Comparison of ENCODE assay signal across 8 cellular contexts in genomic region chr16:67807148-67807682, GRCh38. TPM values are rescaled to one million over a fixed set of nuclear protein-coding genes. Genes with fewer than 3 reads are reported as not detected.
DNase-seq lines count a peak whose midpoint lies in the region; ATAC-seq and TF ChIP-seq lines count a peak whose summit lies in the region.

No MANE protein-coding gene starts in this region.

- H3K27me3 Mint-ChIP-seq in Calu3 (ENCODE audit: unreplicated experiment) = no peaks in the 10 kb centered on the region

- intact Hi-C loops in Calu3 (cut with micrococcal nuclease; ENCODE audit: unreplicated experiment) = loop anchor here (5.0 kb wide), 1 partner anchor 275 kb away; no protein-coding TSS in a partner anchor
- intact Hi-C loops in aorta (cut with DNase I) = loop anchor here in 1 of 2 donors (5.0 kb wide), 1 partner anchor 35 kb away; the partner anchor contains the start of gene THAP11

- H3F3A ChIP-seq in Loucy (ENCODE audit: low read depth) = no peaks in the 10 kb centered on the region

- H3K79me2 ChIP-seq in Loucy (ENCODE audit: insufficient read depth, low read length) = peaks cover 40% of the 10 kb centered on the region

- peaks cover 8% of the 10 kb centered on the region for H3K79me1 ChIP-seq in neuronal stem cell (ENCODE audit: low read depth, low read length)

- peak overlapping the region; percentile 81 for H2BK15ac ChIP-seq in neuronal stem cell (ENCODE audit: low read length)

- no peak for DNase-seq in Calu3
- no peak for DNase-seq in neuronal stem cell (ENCODE audit: low spot score)
- no peak for DNase-seq in NCI-H2171 (lab: John Stamatoyannopoulos, UW)
- no peak for DNase-seq in aorta
- no peak for DNase-seq in NCI-H146 treated with DMSO at 0.1 percent for 48 hours (lab: John Stamatoyannopoulos, UW; ENCODE audit: unreplicated experiment)

- peaks cover 55% of the 10 kb centered on the region for H3K36me3 Mint-ChIP-seq in Calu3 (ENCODE audit: insufficient read depth, unreplicated experiment)

- H2AFZ ChIP-seq in Loucy (ENCODE audit: low read length) (peak overlapping the region; percentile 86), neuronal stem cell (ENCODE audit: low read length) (peak overlapping the region; percentile 96)

- ATAC-seq in aorta (ENCODE audit: low FRiP score) (no peak), GM18907 (IDR thresholded peaks at IDR 0.05; ENCODE audit: unreplicated experiment) (no peak)

- no peaks in the 10 kb centered on the region for H3K9me2 ChIP-seq in Loucy (replicated peaks; ENCODE audit: low read depth, low read length)

- H2AK5ac ChIP-seq in neuronal stem cell (ENCODE audit: low read depth, low read length) = no peak overlapping the region

- peak overlapping the region; percentile 93 for H3K4me3 ChIP-seq in Loucy (ENCODE audit: low read length, poor library complexity, severe bottlenecking)
- H3K4me3 ChIP-seq in ectodermal cell (ENCODE audit: insufficient read depth, low read depth, low read length) = peak overlapping the region; percentile 100
- peak overlapping the region; percentile 81 to 97 for H3K4me3 ChIP-seq in neuronal stem cell (ENCODE audit: low read length in 2 of 2)
- peak overlapping the region in 1 of 2 donors; percentile 50 for H3K4me3 ChIP-seq in aorta (ENCODE audit: low read length in 2 of 2)

- no peak overlapping the region for H4K91ac ChIP-seq in neuronal stem cell (ENCODE audit: low read depth, low read length, poor library complexity)

- peaks cover 28% of the 10 kb centered on the region for H4K20me1 ChIP-seq in Loucy (ENCODE audit: insufficient read depth, low read length, poor library complexity, severe bottlenecking)

- 35 to 38% methylated on average over 24 of the region's 24 CpGs for WGBS in ectodermal cell, 2 experiments
- no CpG with 5 or more reads among the region's 24 CpGs for WGBS in neuronal stem cell (ENCODE audit: extremely low coverage in 2 of 2, insufficient read length in 2 of 2, insufficient replicate concordance in 1 of 2), 2 donors
- WGBS in aorta, 2 donors = 24% methylated on average over 24 of the region's 24 CpGs

- no peak overlapping the region for H3K4ac ChIP-seq in neuronal stem cell (ENCODE audit: low read length)

- H3K27me3 ChIP-seq in Loucy (ENCODE audit: insufficient read depth, low read length, poor library complexity, severe bottlenecking) = no peaks in the 10 kb centered on the region
- no peaks in the 10 kb centered on the region for H3K27me3 ChIP-seq in ectodermal cell (ENCODE audit: control insufficient read depth, insufficient read depth, low read length, poor library complexity, severe bottlenecking)
- no peaks in the 10 kb centered on the region for H3K27me3 ChIP-seq in neuronal stem cell (ENCODE audit: control insufficient read depth in 3 of 3, insufficient read depth in 3 of 3, low read depth in 1 of 3, low read length in 3 of 3)
- no peaks in the 10 kb centered on the region for H3K27me3 ChIP-seq in aorta (ENCODE audit: control insufficient read depth in 1 of 2, insufficient read depth in 2 of 2, low read length in 1 of 2)

- H3K27ac ChIP-seq in ectodermal cell (ENCODE audit: insufficient read depth, low read depth, low read length, poor library complexity, severe bottlenecking) (peak overlapping the region; percentile 86), neuronal stem cell (replicated peaks; ENCODE audit: low read length) (peak overlapping the region; percentile 84), aorta (ENCODE audit: low read depth in 1 of 2, low read length in 2 of 2) (peak overlapping the region in 1 of 2 donors; percentile 20)

- H2BK5ac ChIP-seq in neuronal stem cell (ENCODE audit: low read length) = peak overlapping the region; percentile 90

- peak overlapping the region; percentile 96 for H3K4me3 Mint-ChIP-seq in Calu3 (ENCODE audit: low read depth, unreplicated experiment)

- BruUV-seq in Calu3 (replicated peaks; lab: Mats Ljungman, UMichigan) = no TSS peak

- TF ChIP-seq CTCF in Calu3 (IDR thresholded peaks at IDR 0.05; ENCODE audit: unreplicated experiment) (no peak), Loucy (conservative IDR thresholded peaks at IDR 0.05; ENCODE audit: low read length) (no peak)

- H3K27ac Mint-ChIP-seq in Calu3 (ENCODE audit: unreplicated experiment) = peak overlapping the region; percentile 76

- H3K9me3 ChIP-seq in Loucy (ENCODE audit: insufficient read depth, low read depth, low read length) (no peaks in the 10 kb centered on the region), ectodermal cell (ENCODE audit: control insufficient read depth, low read length) (no peaks in the 10 kb centered on the region), neuronal stem cell (replicated peaks in 1 of 2; ENCODE audit: control insufficient read depth in 2 of 2, insufficient read depth in 1 of 2, low read depth in 1 of 2, low read length in 2 of 2) (no peaks in the 10 kb centered on the region), aorta (ENCODE audit: control insufficient read depth, low read length) (no peaks in the 10 kb centered on the region)

- H2BK12ac ChIP-seq in neuronal stem cell (ENCODE audit: low read length) = no peak overlapping the region

- H3K36me3 ChIP-seq in Loucy (ENCODE audit: insufficient read depth, low read length) = no peaks in the 10 kb centered on the region
- H3K36me3 ChIP-seq in ectodermal cell (ENCODE audit: control insufficient read depth, insufficient read depth, low read length) = no peaks in the 10 kb centered on the region
- peaks cover 6 to 29% of the 10 kb centered on the region in 2 donors for H3K36me3 ChIP-seq in neuronal stem cell (replicated peaks in 1 of 2; ENCODE audit: control insufficient read depth in 2 of 2, insufficient read depth in 2 of 2, low read length in 2 of 2)
- no peaks in the 10 kb centered on the region for H3K36me3 ChIP-seq in aorta (ENCODE audit: control insufficient read depth in 1 of 2, insufficient read depth in 2 of 2, low read length in 1 of 2)

- H3K4me1 Mint-ChIP-seq in Calu3 (ENCODE audit: low read depth, unreplicated experiment) = peaks cover 11% of the 10 kb centered on the region

- peak overlapping the region; percentile 86 for H3K4me2 ChIP-seq in Loucy (ENCODE audit: low read depth, low read length, poor library complexity, severe bottlenecking)
- peak overlapping the region; percentile 92 for H3K4me2 ChIP-seq in neuronal stem cell (ENCODE audit: insufficient read depth, low read length, poor library complexity, severe bottlenecking)

- H4K8ac ChIP-seq in neuronal stem cell (ENCODE audit: low read depth, low read length) = no peak overlapping the region

- H3K9me3 Mint-ChIP-seq in Calu3 (ENCODE audit: low read depth, unreplicated experiment) = no peaks in the 10 kb centered on the region

- peak overlapping the region; percentile 80 for H3K23ac ChIP-seq in neuronal stem cell (ENCODE audit: low read depth, low read length, poor library complexity)

- H3K4me1 ChIP-seq in Loucy (ENCODE audit: insufficient read depth, low read length, poor library complexity, severe bottlenecking) (peaks cover 34% of the 10 kb centered on the region), ectodermal cell (ENCODE audit: control insufficient read depth, insufficient read depth, low read length) (peaks cover 8% of the 10 kb centered on the region), neuronal stem cell (ENCODE audit: control insufficient read depth in 2 of 2, insufficient read depth in 1 of 2, low read depth in 1 of 2, low read length in 2 of 2) (peaks cover 6 to 10% of the 10 kb centered on the region in 2 donors), aorta (ENCODE audit: control insufficient read depth in 1 of 2, insufficient read depth in 2 of 2, low read length in 2 of 2) (no peaks in the 10 kb centered on the region)

- H3K18ac ChIP-seq in neuronal stem cell (ENCODE audit: low read length) = peak overlapping the region; percentile 61

- no peak overlapping the region for H2BK120ac ChIP-seq in neuronal stem cell (ENCODE audit: low read depth, low read length)

- H3K9ac ChIP-seq in Loucy (ENCODE audit: low read depth, low read length, poor library complexity, severe bottlenecking) (no peak overlapping the region), neuronal stem cell (ENCODE audit: low read depth, low read length, poor library complexity) (peak overlapping the region; percentile 93)

- H3K14ac ChIP-seq in neuronal stem cell (ENCODE audit: low read length) = peak overlapping the region; percentile 59

- CTCF ChIA-PET in Calu3 (lab: Charles Lee) = interaction anchor here (0.8 to 2.6 kb wide), 12 partner anchors 9 to 286 kb away, joined by 3 to 24 read pairs (median 5); partner anchors contain the start of gene GFOD2

RNA-seq across cellular contexts. Expression of gene TSNAXIP1, which starts 0.5 kb away (rescaled TPM):
- total RNA-seq in Calu3 (2022) = 1.0 and 1.3 TPM in 2 replicates
- 4.2 TPM for polyA plus RNA-seq in ectodermal cell (2013, experiment 1 of 4)
- polyA plus RNA-seq in ectodermal cell (2013, experiment 2 of 4) = 4.5 TPM
- polyA plus RNA-seq in ectodermal cell (2013, experiment 3 of 4) = 2.2 TPM
- 3.5 TPM for polyA plus RNA-seq in ectodermal cell (2013, experiment 4 of 4)
- 1.1 TPM for polyA plus RNA-seq in neuronal stem cell (2013, experiment 1 of 2)
- 1.2 TPM for polyA plus RNA-seq in neuronal stem cell (2013, experiment 2 of 2)
- 1 to 10 TPM in 1 of 2 donors, under 1 TPM in 1; 0.84 to 1.1 TPM for total RNA-seq in aorta
- polyA plus RNA-seq in aorta = 1 to 10 TPM in 1 of 2 donors, not detected in 1; 7.3 TPM

RNA-seq across cellular contexts. Expression of gene RANBP10, which starts 0.9 kb away (rescaled TPM):
- total RNA-seq in Calu3 (2022) (25.5 and 28.2 TPM in 2 replicates), aorta (10 to 100 TPM; 17.7 to 21.6 TPM)
- polyA plus RNA-seq in ectodermal cell (2013, experiment 1 of 4) = 23.8 TPM
- polyA plus RNA-seq in ectodermal cell (2013, experiment 2 of 4) = 21.7 TPM
- 15.7 TPM for polyA plus RNA-seq in ectodermal cell (2013, experiment 3 of 4)
- polyA plus RNA-seq in ectodermal cell (2013, experiment 4 of 4) = 19.6 TPM
- 8.8 TPM for polyA plus RNA-seq in neuronal stem cell (2013, experiment 1 of 2)
- polyA plus RNA-seq in neuronal stem cell (2013, experiment 2 of 2) = 8.8 TPM
- 10 to 100 TPM in 1 of 2 donors, 1 to 10 TPM in 1; 5.5 to 11.9 TPM for polyA plus RNA-seq in aorta

RNA-seq across cellular contexts. Expression of gene THAP11, which starts 34.9 kb away (rescaled TPM):
- total RNA-seq in Calu3 (2022) (38.3 and 39.1 TPM in 2 replicates), aorta (10 to 100 TPM; 21.5 to 24.7 TPM)
- polyA plus RNA-seq in ectodermal cell (2013, experiment 1 of 4) = 41.4 TPM
- 37.7 TPM for polyA plus RNA-seq in ectodermal cell (2013, experiment 2 of 4)
- 31.8 TPM for polyA plus RNA-seq in ectodermal cell (2013, experiment 3 of 4)
- 36.8 TPM for polyA plus RNA-seq in ectodermal cell (2013, experiment 4 of 4)
- 27.9 TPM for polyA plus RNA-seq in neuronal stem cell (2013, experiment 1 of 2)
- polyA plus RNA-seq in neuronal stem cell (2013, experiment 2 of 2) = 27.7 TPM
- polyA plus RNA-seq in aorta = 10 to 100 TPM; 18.0 to 18.6 TPM

RNA-seq across cellular contexts. Expression of gene NUTF2, which starts 39.5 kb away (rescaled TPM):
- 210 and 224 TPM in 2 replicates for total RNA-seq in Calu3 (2022)
- 261 TPM for polyA plus RNA-seq in ectodermal cell (2013, experiment 1 of 4)
- polyA plus RNA-seq in ectodermal cell (2013, experiment 2 of 4) = 222 TPM
- polyA plus RNA-seq in ectodermal cell (2013, experiment 3 of 4) = 201 TPM
- 219 TPM for polyA plus RNA-seq in ectodermal cell (2013, experiment 4 of 4)
- polyA plus RNA-seq in neuronal stem cell (2013, experiment 1 of 2) = 276 TPM
- 280 TPM for polyA plus RNA-seq in neuronal stem cell (2013, experiment 2 of 2)
- 10 to 100 TPM; 80.7 to 88.2 TPM for total RNA-seq in aorta
- 100 to 1,000 TPM in 1 of 2 donors, 10 to 100 TPM in 1; 95.4 to 130 TPM for polyA plus RNA-seq in aorta

RNA-seq across cellular contexts. Expression of gene CENPT, which starts 40.3 kb away (rescaled TPM):
- total RNA-seq in Calu3 (2022) (46.8 and 54.3 TPM in 2 replicates), aorta (10 to 100 TPM; 39.8 to 57.9 TPM)
- polyA plus RNA-seq in ectodermal cell (2013, experiment 1 of 4) = 54.9 TPM
- 50.2 TPM for polyA plus RNA-seq in ectodermal cell (2013, experiment 2 of 4)
- polyA plus RNA-seq in ectodermal cell (2013, experiment 3 of 4) = 51.6 TPM
- 51.9 TPM for polyA plus RNA-seq in ectodermal cell (2013, experiment 4 of 4)
- 34.0 TPM for polyA plus RNA-seq in neuronal stem cell (2013, experiment 1 of 2)
- polyA plus RNA-seq in neuronal stem cell (2013, experiment 2 of 2) = 31.3 TPM
- polyA plus RNA-seq in aorta = 100 to 1,000 TPM in 1 of 2 donors, 10 to 100 TPM in 1; 28.3 to 168 TPM
